Comparison of ENCODE assay signal across 8 cellular contexts in genomic region chr6:95142661-95143060, GRCh38.
"Had no signal": no experiment of that assay in that cellular context is flagged by ENCODE, and none has a peak within 500 bp of the region (broad histone marks: within the 10 kb centered on the region; RNA-seq: fewer than 3 reads in every experiment).

No MANE protein-coding gene starts in this region.

- H3K27ac ChIP-seq: GM23248 had no signal

- H3K36me3 ChIP-seq: HAP-1 had no signal

- ATAC-seq: HCT116, HepG2 had no signal

- H3K4me1 ChIP-seq: HAP-1 had no signal

- DNase-seq: GM23248, GOT3, H7, HFFc6, KBM-7 had no signal

- FAIRE-seq: HepG2 had no signal

- H3K4me3 ChIP-seq: GM23248, HAP-1 had no signal
